ENCODE assay signal across 1 cellular context in genomic region chr12:3314306-3314663, GRCh38.
TF ChIP-seq lines count a peak whose summit lies in the region.

No MANE protein-coding gene starts in this region.

TF ChIP-seq in WTC11, 78 proteins besides CTCF, POLR2A, EP300 and RAD21 (continued from another document):
- no peak for TF ChIP-seq FOXP4 (CRISPR knock-in tag; IDR thresholded peaks at IDR 0.05)
- no peak for TF ChIP-seq FOXK1 (CRISPR knock-in tag; IDR thresholded peaks at IDR 0.05)
- TF ChIP-seq NR1H2 (CRISPR knock-in tag; IDR thresholded peaks at IDR 0.05) = no peak
- TF ChIP-seq RORB (CRISPR knock-in tag; IDR thresholded peaks at IDR 0.05) = no peak
TF ChIP-seq in WTC11: peak in this region for 0.
